In the genomic region with DNA sequence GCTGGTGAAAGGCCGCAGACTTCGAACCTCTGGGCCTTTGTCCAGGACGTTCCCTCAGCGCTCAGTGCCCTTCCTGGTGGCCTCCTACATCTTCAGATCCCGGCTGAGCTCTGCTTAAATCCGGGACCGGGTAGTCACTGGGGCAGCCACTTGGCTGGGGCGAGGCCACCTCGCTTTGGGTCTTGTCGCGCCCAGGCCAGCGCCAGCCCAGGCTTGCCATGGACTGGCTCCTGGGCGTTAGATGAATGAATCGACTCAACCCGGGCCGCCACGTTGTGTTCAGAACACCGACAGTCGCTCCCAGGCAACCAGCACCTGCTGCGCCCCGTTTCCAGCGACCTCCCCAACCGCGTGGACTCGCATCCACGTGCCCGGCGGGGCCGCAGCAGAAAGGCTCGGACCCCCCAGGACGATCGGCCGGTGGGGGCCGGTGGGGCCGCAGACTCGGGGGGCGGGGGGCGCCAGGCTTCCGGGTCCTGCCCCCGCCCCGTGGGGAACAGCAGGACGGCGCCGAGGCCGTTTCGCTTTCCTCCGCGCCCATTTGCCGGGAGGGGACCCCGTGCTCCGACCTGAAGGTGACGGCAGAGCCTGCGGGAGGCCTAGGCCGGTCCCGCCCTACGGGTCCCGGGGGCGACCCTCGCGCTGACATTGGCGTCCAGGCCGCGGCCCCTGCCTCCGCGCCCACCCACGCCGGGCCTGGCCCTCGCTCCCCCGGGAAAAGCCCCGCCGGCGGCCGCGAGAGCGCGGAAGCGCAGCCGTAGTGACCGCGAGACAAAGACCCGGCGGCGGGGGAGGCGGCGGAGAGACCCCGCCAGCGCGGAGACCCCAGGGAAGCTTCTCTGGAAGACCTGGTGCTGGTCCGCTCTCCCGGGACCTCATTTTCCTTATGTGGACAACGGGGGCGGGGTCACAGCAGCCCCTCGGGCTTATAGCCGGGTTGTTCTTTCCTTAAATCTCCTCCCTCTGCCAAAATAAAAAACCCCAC, we compare ENCODE assay signal across 8 cellular contexts. TPM values are rescaled to one million over a fixed set of nuclear protein-coding genes. Genes with fewer than 3 reads are reported as not detected.
DNase-seq lines count a peak whose midpoint lies in the region; ATAC-seq lines count a peak whose summit lies in the region.

No MANE protein-coding gene starts in this region.

- H3K9me3 ChIP-seq in CD4-positive, alpha-beta memory T cell (ENCODE audit: control insufficient read depth in 1 of 2, low read length in 2 of 2), result no peaks in the 10 kb centered on the region
- no peaks in the 10 kb centered on the region for H3K9me3 ChIP-seq in duodenal mucosa (ENCODE audit: control insufficient read depth in 1 of 2, low read length in 2 of 2)

- no peaks in the 10 kb centered on the region for H3K36me3 ChIP-seq in CD4-positive, alpha-beta memory T cell (ENCODE audit: insufficient read depth, low read length)
- no peaks in the 10 kb centered on the region for H3K36me3 ChIP-seq in duodenal mucosa (ENCODE audit: control insufficient read depth in 1 of 2, insufficient read depth in 2 of 2, low read length in 2 of 2)

- peak; percentile 59 to 68 (median 66) for DNase-seq in CD4-positive, alpha-beta memory T cell
- DNase-seq in activated CD4-positive, alpha-beta T cell treated with anti-CD3 and anti-CD28 coated beads for 4 hours, result peak; percentile 53 to 63
- peak; percentile 9 for DNase-seq in medulla oblongata (ENCODE audit: extremely low spot score)
- peak; percentile 17 to 32 for DNase-seq in stimulated activated CD8-positive, alpha-beta memory T cell treated with anti-CD3 and anti-CD28 coated beads, Interleukin-2, amount 100 ng/mL, for 48 hours (ENCODE audit: low read depth in 2 of 2)

- peak overlapping the region; percentile 76 for H3K27ac ChIP-seq in CD4-positive, alpha-beta memory T cell (ENCODE audit: low read depth, low read length)
- peak overlapping the region; percentile 75 for H3K27ac ChIP-seq in duodenal mucosa (ENCODE audit: low read depth, low read length)

- no peaks in the 10 kb centered on the region for H3K9me3 Mint-ChIP-seq in CD4-positive, alpha-beta memory T cell

- peaks cover 0 to 4% (median 0%) of the 10 kb centered on the region in 4 donors for H3K4me1 Mint-ChIP-seq in CD4-positive, alpha-beta memory T cell

- H3K4me3 ChIP-seq in CD4-positive, alpha-beta memory T cell (ENCODE audit: low read length in 2 of 2), result peak overlapping the region; percentile 57 to 73
- peak overlapping the region; percentile 73 to 74 for H3K4me3 ChIP-seq in duodenal mucosa (ENCODE audit: low read depth in 1 of 2, low read length in 2 of 2)

- H3K4me3 Mint-ChIP-seq in CD4-positive, alpha-beta memory T cell, result peak overlapping the region; percentile 65 to 86 (median 77)

- POLR2A ChIA-PET in CD4-positive, alpha-beta memory T cell (lab: Charles Lee; ENCODE audit: partially characterized antibody), result interaction anchor here (1.0 to 1.4 kb wide), 2 partner anchors 11 to 36 kb away, joined by 3 to 4 read pairs; no protein-coding TSS in a partner anchor

- H3K9ac ChIP-seq in duodenal mucosa (ENCODE audit: low read depth in 1 of 2, low read length in 2 of 2), result peak overlapping the region; percentile 77 to 82

- peaks cover 4 to 5% of the 10 kb centered on the region in 2 donors for H3K27me3 Mint-ChIP-seq in CD4-positive, alpha-beta memory T cell

- CTCF ChIA-PET in CD4-positive, alpha-beta memory T cell (lab: Charles Lee; ENCODE audit: partially characterized antibody), result interaction anchor here (1.4 kb wide), 1 partner anchor 39 kb away, joined by 4 read pairs; no protein-coding TSS in a partner anchor

- intact Hi-C loops in CD4-positive, alpha-beta memory T cell (cut with micrococcal nuclease), result loop anchor here (1.0 kb wide), 1 partner anchor 37 kb away; a partner anchor contains a TSS

- H3K4me1 ChIP-seq in CD4-positive, alpha-beta memory T cell (ENCODE audit: insufficient read depth, low read length), result peaks cover 5% of the 10 kb centered on the region
- peaks cover 20 to 27% of the 10 kb centered on the region in 2 donors for H3K4me1 ChIP-seq in duodenal mucosa (ENCODE audit: control insufficient read depth in 1 of 2, insufficient read depth in 2 of 2, low read length in 2 of 2)

- H3K27me3 ChIP-seq in CD4-positive, alpha-beta memory T cell (ENCODE audit: insufficient read depth, low read length), result no peaks in the 10 kb centered on the region
- H3K27me3 ChIP-seq in duodenal mucosa (ENCODE audit: control insufficient read depth in 1 of 2, insufficient read depth in 2 of 2, low read length in 2 of 2), result no peaks in the 10 kb centered on the region

- H3K36me3 Mint-ChIP-seq in CD4-positive, alpha-beta memory T cell, result no peaks in the 10 kb centered on the region

- H3K27ac Mint-ChIP-seq in CD4-positive, alpha-beta memory T cell, result peak overlapping the region in 6 of 7 donors; percentile 36 to 83 (median 66)

- ATAC-seq in HG03175 (IDR thresholded peaks at IDR 0.05; ENCODE audit: unreplicated experiment) (peak; percentile 58), GM21619 (IDR thresholded peaks at IDR 0.05; ENCODE audit: unreplicated experiment) (no peak), HG02938 (IDR thresholded peaks at IDR 0.05; ENCODE audit: unreplicated experiment) (no peak)

RNA-seq across cellular contexts. Expression of a gene that starts 37.3 kb away (rescaled TPM):
- total RNA-seq in CD4-positive, alpha-beta memory T cell, result 10 to 100 TPM; 19.4 to 21.5 TPM
- polyA plus RNA-seq in CD4-positive, alpha-beta memory T cell, result 1 to 10 TPM in 1 of 2 donors, under 1 TPM in 1; 0.09 to 1.1 TPM

RNA-seq across cellular contexts. Expression of a gene that starts 45.6 kb away (rescaled TPM):
- 1 to 10 TPM; 1.8 to 2.5 TPM for total RNA-seq in CD4-positive, alpha-beta memory T cell
- under 1 TPM in 1 of 2 donors, not detected in 1; 0.69 TPM for polyA plus RNA-seq in CD4-positive, alpha-beta memory T cell

Comparison
In these comparisons a context has a peak if more than half of its experiments do, and no peak if none do; other contexts are left out.
1. DNase-seq: peak in every context shown above with its lines; median percentile 66 in CD4-positive, alpha-beta memory T cell; 58 in activated CD4-positive, alpha-beta T cell treated with anti-CD3 and anti-CD28 coated beads for 4 hours; 24 in stimulated activated CD8-positive, alpha-beta memory T cell treated with anti-CD3 and anti-CD28 coated beads, Interleukin-2, amount 100 ng/mL, for 48 hours; 9 in medulla oblongata.